In the genomic region with DNA sequence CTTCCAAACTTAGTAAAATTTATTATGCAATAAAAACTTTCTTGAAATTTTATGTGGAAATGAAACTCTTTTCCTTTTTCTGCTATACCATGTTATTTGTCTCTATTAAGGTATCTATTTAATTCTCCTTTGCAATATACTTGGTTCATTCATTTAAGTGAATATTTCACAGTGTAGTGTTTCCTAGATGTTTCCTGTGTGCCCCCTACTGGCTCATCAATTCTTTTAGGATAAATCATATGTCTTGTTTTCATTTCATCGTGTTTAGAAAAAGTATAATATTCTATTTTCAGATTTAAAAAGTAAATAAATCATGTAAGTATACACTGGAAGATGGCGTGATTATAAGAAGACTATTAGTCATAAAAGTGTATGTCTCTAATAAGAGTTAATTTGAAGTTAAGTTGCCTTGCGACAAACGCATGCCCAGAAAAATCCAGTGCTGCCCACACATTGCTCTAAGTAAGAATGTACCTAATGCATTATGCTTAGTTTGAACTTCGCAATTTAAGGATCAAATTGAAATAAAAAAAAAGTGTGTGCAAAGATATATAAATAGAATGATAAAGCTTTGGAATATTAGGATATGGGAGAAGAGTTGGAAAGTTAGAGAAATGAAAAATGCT, we compare ENCODE assay signal across 8 cellular contexts.
DNase-seq lines count a peak whose midpoint lies in the region; ATAC-seq and TF ChIP-seq lines count a peak whose summit lies in the region.

No MANE protein-coding gene starts in this region.

- peak; percentile 22 for DNase-seq in MCF 10A (ENCODE audit: unreplicated experiment)
- no peak for DNase-seq in breast epithelium (ENCODE audit: low spot score in 2 of 2)
- peak; percentile 25 for DNase-seq in SK-N-DZ (ENCODE audit: low spot score)
- peak; percentile 31 for DNase-seq in left kidney (ENCODE audit: low read depth, low spot score)
- no peak for DNase-seq in substantia nigra (lab: John Stamatoyannopoulos, UW)
- no peak for DNase-seq in stimulated activated naive CD4-positive, alpha-beta T cell (lab: John Stamatoyannopoulos, UW)
- DNase-seq in Right ventricle myocardium inferior (ENCODE audit: missing footprints), result no peak

- H3K27ac ChIP-seq in breast epithelium (no peak overlapping the region), substantia nigra (ENCODE audit: low read depth, low read length, poor library complexity, severe bottlenecking) (no peak overlapping the region)

- H3K27ac Mint-ChIP-seq in MCF 10A (ENCODE audit: low read depth, unreplicated experiment), result no peak overlapping the region

- POLR2A ChIA-PET in MCF 10A (lab: Yijun Ruan, JAX), result no interaction called here

- ATAC-seq in HG03565 (IDR thresholded peaks at IDR 0.05; ENCODE audit: unreplicated experiment) (peak; percentile 49), Right ventricle myocardium inferior (no peak)

- H3K36me3 Mint-ChIP-seq in MCF 10A (ENCODE audit: insufficient read depth, unreplicated experiment), result no peaks in the 10 kb centered on the region

- no peaks in the 10 kb centered on the region for H3K9me3 Mint-ChIP-seq in MCF 10A (ENCODE audit: unreplicated experiment)

- no peak overlapping the region for H3K4me3 Mint-ChIP-seq in MCF 10A (ENCODE audit: unreplicated experiment)

- intact Hi-C loops in MCF 10A (cut with micrococcal nuclease), result loop anchor here (1.0 to 5.0 kb wide), 2 partner anchors 600 to 787 kb away; no protein-coding TSS in a partner anchor
- intact Hi-C loops in breast epithelium (cut with DNase I; ENCODE audit: low total_unique reads), result no loop called here
- intact Hi-C loops in Right ventricle myocardium inferior (cut with DNase I), result no loop called here

- H3K9me3 ChIP-seq in breast epithelium, result no peaks in the 10 kb centered on the region

- H3K36me3 ChIP-seq in breast epithelium, result no peaks in the 10 kb centered on the region

- peak; percentile 31 for TF ChIP-seq CTCF in MCF 10A (IDR thresholded peaks at IDR 0.05; ENCODE audit: unreplicated experiment)
- TF ChIP-seq CTCF in breast epithelium (IDR thresholded peaks at IDR 0.05), result peak in 1 of 3 donors; percentile 17

- H3K27me3 ChIP-seq in breast epithelium, result no peaks in the 10 kb centered on the region

- no peak overlapping the region for H3K4me3 ChIP-seq in breast epithelium

- no TSS peak for BruUV-seq in MCF 10A (replicated peaks; lab: Mats Ljungman, UMichigan)

- H3K4me1 Mint-ChIP-seq in MCF 10A (ENCODE audit: insufficient read depth, unreplicated experiment), result no peaks in the 10 kb centered on the region

- H3K4me1 ChIP-seq in breast epithelium, result no peaks in the 10 kb centered on the region

- H3K27me3 Mint-ChIP-seq in MCF 10A (ENCODE audit: insufficient read depth, unreplicated experiment), result peaks cover 79% of the 10 kb centered on the region

- no peak for TF ChIP-seq POLR2A in breast epithelium (IDR thresholded peaks at IDR 0.05)

- CTCF ChIA-PET in MCF 10A (lab: Yijun Ruan, JAX), result interaction anchor here (0.6 to 1.3 kb wide), 3 partner anchors 600 to 772 kb away, joined by 3 to 7 read pairs (median 5); no protein-coding TSS in a partner anchor

Comparison
In these comparisons a context has a peak if more than half of its experiments do, and no peak if none do; other contexts are left out.
1. DNase-seq: peak in MCF 10A (single experiment), SK-N-DZ (single experiment) and left kidney (single experiment); none in breast epithelium (0 of 2), substantia nigra (0 of 49), stimulated activated naive CD4-positive, alpha-beta T cell (0 of 6) and Right ventricle myocardium inferior (single experiment).